Comparison of ENCODE assay signal across 20 cellular contexts in the genomic region with DNA sequence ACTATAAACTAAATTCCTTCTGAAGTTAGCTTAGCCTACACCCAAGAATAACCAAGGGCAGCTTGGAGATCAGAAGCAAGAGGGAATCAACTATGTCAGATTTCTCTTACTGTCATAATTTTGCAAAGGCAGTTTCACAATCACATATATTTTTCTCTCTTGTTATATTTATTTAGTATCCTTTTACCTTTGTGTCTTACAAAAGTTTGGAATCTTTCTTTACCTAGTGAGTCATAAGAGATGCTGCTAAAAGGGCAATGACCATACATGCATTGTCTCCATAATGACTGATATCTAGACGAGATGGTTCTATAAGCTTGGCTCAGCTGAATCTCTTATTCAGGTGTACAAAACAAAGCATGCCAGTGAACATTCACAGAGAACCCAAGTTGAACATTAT.
"Had no signal": no experiment of that assay in that cellular context is flagged by ENCODE, and none has a peak within 500 bp of the region (broad histone marks: within the 10 kb centered on the region; RNA-seq: fewer than 3 reads in every experiment).

No MANE protein-coding gene starts in this region.

- H3K4me1 ChIP-seq: heart left ventricle, stomach had no signal

- H3K9me3 ChIP-seq: heart left ventricle, mucosa of descending colon, neutrophil, stomach, thoracic aorta had no signal

- H3K36me3 Mint-ChIP-seq: naive thymus-derived CD8-positive, alpha-beta T cell had no signal

- H3K4me1 Mint-ChIP-seq: naive thymus-derived CD8-positive, alpha-beta T cell had no signal

- FAIRE-seq: endometrium, islet of Langerhans had no signal

- DNase-seq: cortex of kidney; dorsolateral prefrontal cortex; effector memory CD4-positive, alpha-beta T cell; foreskin melanocyte; heart left ventricle; hypothalamus; naive thymus-derived CD8-positive, alpha-beta T cell; posterior cingulate gyrus; stimulated activated CD4-positive, alpha-beta T cell treated with anti-CD3 and anti-CD28 coated beads, Interleukin-2, amount 100 ng/mL, for 24 hours; stimulated activated naive CD4-positive, alpha-beta T cell; stomach; substantia nigra; trophoblast cell had no signal

- H3K27me3 ChIP-seq: dorsolateral prefrontal cortex, heart left ventricle, stomach had no signal

- H3K27ac ChIP-seq: dorsolateral prefrontal cortex, heart left ventricle, neutrophil, stomach, thoracic aorta had no signal

- ATAC-seq: left lobe of liver; naive thymus-derived CD8-positive, alpha-beta T cell; sciatic nerve had no signal

- H3K36me3 ChIP-seq: neutrophil, stomach, thoracic aorta had no signal

- H3K4me3 ChIP-seq: dorsolateral prefrontal cortex, heart left ventricle, mucosa of descending colon, stomach, thoracic aorta had no signal

- H3K4me3 Mint-ChIP-seq: naive thymus-derived CD8-positive, alpha-beta T cell had no signal

- H3K27ac Mint-ChIP-seq: naive thymus-derived CD8-positive, alpha-beta T cell had no signal
